Comparison of ENCODE assay signal across 8 cellular contexts in genomic region chr12:47964102-47964723, GRCh38. TPM values are rescaled to one million over a fixed set of nuclear protein-coding genes. Genes with fewer than 3 reads are reported as not detected.
DNase-seq lines count a peak whose midpoint lies in the region; ATAC-seq, FAIRE-seq and TF ChIP-seq lines count a peak whose summit lies in the region.

No MANE protein-coding gene starts in this region.

- in situ Hi-C loops in GM12878 (cut with MboI), result no loop called here

- peak overlapping the region; percentile 88 for H2AFZ ChIP-seq in GM12878 (ENCODE audit: control insufficient read depth, low read depth, low read length)

- H3K4me3 ChIP-seq in GM12878, result peak overlapping the region; percentile 81
- H3K4me3 ChIP-seq in left lung, result peak overlapping the region; percentile 77 to 98

- no peaks in the 10 kb centered on the region; the same call in 1 of the 2 replicates for H4K20me1 ChIP-seq in GM12878 (ENCODE audit: control insufficient read depth, insufficient read depth)

- BruUV-seq in GM12878 (replicated peaks; lab: Mats Ljungman, UMichigan), result no TSS peak

- FAIRE-seq in GM12878 (lab: Jason Lieb, UNC), result no peak

- H3K4me2 ChIP-seq in GM12878 (ENCODE audit: control insufficient read depth, insufficient read depth), result peak overlapping the region; percentile 92

- TF ChIP-seq RAD21 in GM12878 (IDR thresholded peaks at IDR 0.05; ENCODE audit: insufficient read depth, low read depth, low read length), result no peak

- SMC1A ChIA-PET in GM12878 (lab: Charles Lee; ENCODE audit: uncharacterized antibody, unreplicated experiment), result interaction anchor here (0.6 to 1.7 kb wide), 7 partner anchors 70 to 709 kb away, joined by 3 to 4 read pairs (median 3); no protein-coding TSS in a partner anchor

- no peak for TF ChIP-seq EP300 in GM12878 (IDR thresholded peaks at IDR 0.05; ENCODE audit: borderline replicate concordance in 1 of 2, control insufficient read depth in 1 of 2, low read depth in 2 of 2, low read length in 2 of 2)

- TF ChIP-seq CTCF in GM12878 (IDR thresholded peaks at IDR 0.05 in 2 of 3, conservative IDR thresholded peaks at IDR 0.05 in 1 of 3; ENCODE audit: control insufficient read depth in 2 of 3, extremely low read depth in 1 of 3, insufficient read depth in 1 of 3, low read depth in 3 of 3, low read length in 3 of 3) (no peak), left lung (IDR thresholded peaks at IDR 0.05) (no peak)

- H3K36me3 ChIP-seq in GM12878 (ENCODE audit: control insufficient read depth in 2 of 2, insufficient read depth in 2 of 2, low read length in 1 of 2) (peaks cover 0 to 11% of the 10 kb centered on the region in 2 experiments; a peak in 2 of 4 replicates), left lung (peaks cover 0 to 26% of the 10 kb centered on the region in 2 donors)

- H3K4me1 ChIP-seq in GM12878 (ENCODE audit: control insufficient read depth, insufficient read depth, low read length) (peaks cover 3% of the 10 kb centered on the region), left lung (peaks cover 0 to 21% of the 10 kb centered on the region in 2 donors)

- 12% methylated on average over 18 of the region's 18 CpGs for WGBS in GM12878 (ENCODE audit: insufficient coverage, insufficient replicate concordance, low lambda C conversion rate, missing lambda C conversion rate)

- POLR2A ChIA-PET in GM12878 (lab: Charles Lee), result interaction anchor here (1.3 kb wide), 1 partner anchor 193 kb away, joined by 3 read pairs; the partner anchor contains the start of gene ASB8

- DNase-seq in DMS79 treated with DMSO at 0.1 percent for 48 hours (lab: John Stamatoyannopoulos, UW) (peak; percentile 18), DMS79 (lab: John Stamatoyannopoulos, UW) (no peak), NCI-H1105 treated with DMSO at 0.1 percent for 48 hours (lab: John Stamatoyannopoulos, UW) (peak; percentile 19), GM12878 (ENCODE audit: low read depth, low spot score) (no peak), left lung (no peak), substantia nigra (lab: John Stamatoyannopoulos, UW) (peak in 1 of 49 donors; percentile 64)

- peaks cover 6% of the 10 kb centered on the region for H3K79me2 ChIP-seq in GM12878 (ENCODE audit: control insufficient read depth, insufficient read depth, low read length)

- CTCF ChIA-PET in GM12878 (lab: Yijun Ruan, JAX), result interaction anchor here (0.7 to 3.6 kb wide), 21 partner anchors 10 to 654 kb away, joined by 3 to 19 read pairs (median 5); partner anchors contain the start of genes ASB8 and VDR

- no peaks in the 10 kb centered on the region; the same call in 2 of the 3 replicates for H3K9me3 ChIP-seq in GM12878 (replicated peaks; ENCODE audit: control insufficient read depth, insufficient read depth, low read length)
- no peaks in the 10 kb centered on the region for H3K9me3 ChIP-seq in left lung

- TF ChIP-seq POLR2A in GM12878 (IDR thresholded peaks at IDR 0.05; ENCODE audit: low read depth, low read length), result no peak

- H3K27ac ChIP-seq in GM12878 (ENCODE audit: control insufficient read depth, insufficient read depth) (no peak overlapping the region; the same call in 1 of the 2 replicates), left lung (no peak overlapping the region), substantia nigra (ENCODE audit: low read depth, low read length, poor library complexity, severe bottlenecking) (peak overlapping the region; percentile 58)

- H3K27me3 ChIP-seq in GM12878 (replicated peaks in 1 of 2; ENCODE audit: control insufficient read depth in 2 of 2, insufficient read depth in 2 of 2, low read length in 1 of 2) (no peaks in the 10 kb centered on the region; a peak in 2 of 4 replicates), left lung (no peaks in the 10 kb centered on the region)

- intact Hi-C loops in GM12878 (cut with micrococcal nuclease; ENCODE audit: unreplicated experiment), result loop anchor here (5.0 kb wide), 2 partner anchors 97 to 118 kb away; no protein-coding TSS in a partner anchor
- intact Hi-C loops in left lung (cut with DNase I), result no loop called here

- peak overlapping the region; percentile 63 for H3K9ac ChIP-seq in GM12878 (ENCODE audit: control insufficient read depth, insufficient read depth, low read length)

- RAD21 ChIA-PET in GM12878 (lab: Charles Lee; ENCODE audit: unreplicated experiment), result interaction anchor here (1.0 to 2.5 kb wide), 6 partner anchors 15 to 233 kb away, joined by 3 to 10 read pairs (median 6); no protein-coding TSS in a partner anchor

- ATAC-seq in GM12878 (peak; percentile 36), left lung (no peak), esophagus mucosa (no peak), GM21786 (IDR thresholded peaks at IDR 0.05; ENCODE audit: unreplicated experiment) (no peak)

TF ChIP-seq in GM12878, 131 proteins besides CTCF, POLR2A, EP300 and RAD21 (continues in another document):
- TF ChIP-seq LARP7 (IDR thresholded peaks at IDR 0.05) (no peak), ZZZ3 (IDR thresholded peaks at IDR 0.05; ENCODE audit: control insufficient read depth, insufficient read length, low read depth) (no peak), BHLHE40 (IDR thresholded peaks at IDR 0.05; ENCODE audit: borderline replicate concordance in 1 of 2, low read depth in 2 of 2, low read length in 1 of 2) (peak; percentile 57 to 69)

RNA-seq across cellular contexts. Expression of gene TMEM106C, which starts 0.8 kb away (rescaled TPM):
- total RNA-seq in GM12878 (2013; cell fraction: nucleolus; rRNA removed), result 105 and 120 TPM in 2 replicates
- total RNA-seq in GM12878 (2014; rRNA removed) (106 TPM in 2 replicates), GM12878 (2014; rRNA removed; fragmentation: Illumina TruSeq; extraction: Trizol) (97.4 and 101 TPM in 2 replicates), GM12878 (2021) (90.2 and 93.1 TPM in 2 replicates), left lung (10 to 100 TPM; 43.1 to 66.8 TPM), esophagus mucosa (45.4 TPM)
- 102 TPM for polyA plus RNA-seq in GM12878 (2011; ENCODE audit: low read depth)
- polyA plus RNA-seq in GM12878 (2011; rRNA removed) (215 and 280 TPM in 2 replicates), GM12878 (2014; fragmentation: Illumina TruSeq; extraction: Trizol) (142 and 144 TPM in 2 replicates), GM12878 (2014; fragmentation: Nextera tagmentation; extraction: Ambion mirVana) (100 to 1,000 TPM; 190 to 236 TPM), GM12878 (2014; rRNA removed) (114 and 130 TPM in 2 replicates), GM12878 (2016; fragmentation: Nextera tagmentation; extraction: Ambion mirVana) (100 to 1,000 TPM; 177 to 179 TPM)
- polyA plus RNA-seq in GM12878 (2011; cell fraction: cytosol; rRNA removed), result 220 and 225 TPM in 2 replicates
- 244 and 345 TPM in 2 replicates for polyA plus RNA-seq in GM12878 (2011; cell fraction: nucleus; rRNA removed)
- 77.6 and 88.3 TPM in 2 replicates for polyA plus RNA-seq in GM12878 (2012)
- polyA minus RNA-seq in GM12878 (2011; rRNA and poly(A)+ RNA removed), result 226 and 281 TPM in 2 replicates
- 35.0 and 56.6 TPM in 2 replicates for polyA minus RNA-seq in GM12878 (2011; cell fraction: cytosol; rRNA and poly(A)+ RNA removed)
- polyA minus RNA-seq in GM12878 (2011; cell fraction: nucleus; rRNA and poly(A)+ RNA removed), result 128 and 153 TPM in 2 replicates

RNA-seq across cellular contexts. Expression of gene COL2A1, which starts 40.1 kb away (rescaled TPM):
- total RNA-seq in GM12878 (2013; cell fraction: nucleolus; rRNA removed), result not detected in 2 replicates
- total RNA-seq in GM12878 (2014; rRNA removed) (0.27 and 0.28 TPM in 2 replicates), GM12878 (2014; rRNA removed; fragmentation: Illumina TruSeq; extraction: Trizol) (0.09 and 0.13 TPM in 2 replicates), GM12878 (2021) (0.66 and 0.67 TPM in 2 replicates), left lung (under 1 TPM in 1 of 2 donors, not detected in 1; 0.06 TPM), esophagus mucosa (not detected)
- polyA plus RNA-seq in GM12878 (2011; ENCODE audit: low read depth), result 0.12 TPM
- polyA plus RNA-seq in GM12878 (2011; rRNA removed) (not detected in 2 replicates), GM12878 (2014; fragmentation: Illumina TruSeq; extraction: Trizol) (0.12 and 0.25 TPM in 2 replicates), GM12878 (2014; fragmentation: Nextera tagmentation; extraction: Ambion mirVana) (under 1 TPM; 0.06 to 0.09 TPM), GM12878 (2014; rRNA removed) (0.33 and 0.65 TPM in 2 replicates), GM12878 (2016; fragmentation: Nextera tagmentation; extraction: Ambion mirVana) (under 1 TPM; 0.19 TPM)
- 0.02 TPM in 1 of 2 replicates, not detected in the other for polyA plus RNA-seq in GM12878 (2011; cell fraction: cytosol; rRNA removed)
- 0.07 and 0.13 TPM in 2 replicates for polyA plus RNA-seq in GM12878 (2011; cell fraction: nucleus; rRNA removed)
- 0.12 and 0.13 TPM in 2 replicates for polyA plus RNA-seq in GM12878 (2012)
- not detected in 2 replicates for polyA minus RNA-seq in GM12878 (2011; rRNA and poly(A)+ RNA removed)
- not detected in 2 replicates for polyA minus RNA-seq in GM12878 (2011; cell fraction: cytosol; rRNA and poly(A)+ RNA removed)
- not detected in 2 replicates for polyA minus RNA-seq in GM12878 (2011; cell fraction: nucleus; rRNA and poly(A)+ RNA removed)

RNA-seq across cellular contexts. Expression of gene VDR, which starts 59.4 kb away (rescaled TPM):
- 5.2 and 6.8 TPM in 2 replicates for total RNA-seq in GM12878 (2013; cell fraction: nucleolus; rRNA removed)
- total RNA-seq in GM12878 (2014; rRNA removed), result 2.0 and 2.9 TPM in 2 replicates
- total RNA-seq in GM12878 (2014; rRNA removed; fragmentation: Illumina TruSeq; extraction: Trizol), result 1.7 TPM in 2 replicates
- total RNA-seq in GM12878 (2021), result 3.0 and 3.8 TPM in 2 replicates
- 4.1 TPM for polyA plus RNA-seq in GM12878 (2011; ENCODE audit: low read depth)
- polyA plus RNA-seq in GM12878 (2011; rRNA removed), result 3.0 and 7.9 TPM in 2 replicates
- polyA plus RNA-seq in GM12878 (2011; cell fraction: cytosol; rRNA removed), result 7.6 and 7.7 TPM in 2 replicates
- polyA plus RNA-seq in GM12878 (2011; cell fraction: nucleus; rRNA removed), result 4.9 and 10.2 TPM in 2 replicates
- 5.7 and 6.8 TPM in 2 replicates for polyA plus RNA-seq in GM12878 (2012)
- polyA plus RNA-seq in GM12878 (2014; fragmentation: Illumina TruSeq; extraction: Trizol), result 4.2 and 5.0 TPM in 2 replicates
- polyA plus RNA-seq in GM12878 (2014; fragmentation: Nextera tagmentation; extraction: Ambion mirVana), result under 1 TPM; 0.27 to 0.75 TPM
- 2.9 and 3.1 TPM in 2 replicates for polyA plus RNA-seq in GM12878 (2014; rRNA removed)
- 1 to 10 TPM; 2.7 to 3.5 TPM for polyA plus RNA-seq in GM12878 (2016; fragmentation: Nextera tagmentation; extraction: Ambion mirVana)
- 10.7 and 17.9 TPM in 2 replicates for polyA minus RNA-seq in GM12878 (2011; rRNA and poly(A)+ RNA removed)
- polyA minus RNA-seq in GM12878 (2011; cell fraction: cytosol; rRNA and poly(A)+ RNA removed), result 4.1 TPM in 2 replicates
- polyA minus RNA-seq in GM12878 (2011; cell fraction: nucleus; rRNA and poly(A)+ RNA removed), result 3.5 and 6.7 TPM in 2 replicates
- 10 to 100 TPM; 29.7 to 32.1 TPM for total RNA-seq in left lung
- total RNA-seq in esophagus mucosa, result 18.0 TPM

Comparison
In these comparisons a context has a peak if more than half of its experiments do, and no peak if none do; other contexts are left out.
1. DNase-seq: peak in DMS79 treated with DMSO at 0.1 percent for 48 hours (single experiment) and NCI-H1105 treated with DMSO at 0.1 percent for 48 hours (single experiment); none in DMS79 (single experiment), GM12878 (single experiment) and left lung (0 of 2).